Comparison of ENCODE assay signal across 22 cellular contexts in the genomic region with DNA sequence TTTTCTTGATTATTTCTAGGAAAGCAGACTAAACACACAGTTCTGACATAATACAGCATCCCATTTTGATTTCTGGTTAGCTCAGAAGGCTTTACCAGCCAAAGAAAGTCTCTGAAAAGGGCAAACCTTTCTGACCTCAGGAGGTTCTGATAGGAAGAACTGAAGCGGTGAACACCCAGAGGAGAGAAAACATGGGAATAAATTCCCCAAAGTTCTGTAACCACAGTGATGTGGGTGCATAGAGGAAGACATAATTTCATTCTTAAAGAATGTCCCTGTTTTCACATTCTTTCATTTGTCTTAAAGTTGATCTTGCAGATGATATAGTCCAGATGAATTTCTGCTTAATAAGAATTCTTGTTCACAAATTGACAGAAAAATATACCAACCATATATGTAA.
DNase-seq lines count a peak whose midpoint lies in the region; ATAC-seq and TF ChIP-seq lines count a peak whose summit lies in the region.
"Had no signal": no experiment of that assay in that cellular context is flagged by ENCODE, and none has a peak within 500 bp of the region (broad histone marks: within the 10 kb centered on the region; RNA-seq: fewer than 3 reads in every experiment).

No MANE protein-coding gene starts in this region.

- H3K4me1 ChIP-seq in smooth muscle cell (ENCODE audit: low read depth), result peaks cover 52% of the 10 kb centered on the region

- no peak overlapping the region for H2AFZ ChIP-seq in smooth muscle cell (ENCODE audit: low read depth)

- peak overlapping the region; percentile 51 for H3K27ac ChIP-seq in brain microvascular endothelial cell
- peak overlapping the region; percentile 90 for H3K27ac ChIP-seq in smooth muscle cell (ENCODE audit: low read depth)
- H3K27ac ChIP-seq: A549, PC-9 had no signal

- WGBS in smooth muscle cell (ENCODE audit: low lambda C conversion rate), result 32% methylated on average over 1 of the region's 1 CpG

- no peak for ATAC-seq in SK-N-SH treated with all-trans-retinoic acid at 6 μM for 48 hours
- ATAC-seq: A549 had no signal

- H3K36me3 ChIP-seq in brain microvascular endothelial cell (replicated peaks) (no peaks in the 10 kb centered on the region), smooth muscle cell (ENCODE audit: low read depth) (no peaks in the 10 kb centered on the region)

- in situ Hi-C loops in brain microvascular endothelial cell (cut with HindIII; ENCODE audit: low pct_ligation_motif_present, low sequenced_read_pairs), result no loop called here

- no peaks in the 10 kb centered on the region for H3K79me2 ChIP-seq in smooth muscle cell (ENCODE audit: low read depth)

- no peaks in the 10 kb centered on the region for H4K20me1 ChIP-seq in smooth muscle cell (ENCODE audit: low read depth)

- peak overlapping the region; percentile 70 for H3K4me2 ChIP-seq in smooth muscle cell
- H3K4me2 ChIP-seq: A549, PC-9 had no signal

- TF ChIP-seq CTCF in brain microvascular endothelial cell (IDR thresholded peaks at IDR 0.05; ENCODE audit: low read depth, low read length, missing control alignments) (no peak), fibroblast of villous mesenchyme (IDR thresholded peaks at IDR 0.05; ENCODE audit: insufficient read depth, low read depth, low read length) (no peak), smooth muscle cell (IDR thresholded peaks at IDR 0.05; ENCODE audit: borderline replicate concordance, insufficient read depth, poor library complexity, severe bottlenecking) (no peak)

- H3K9me3 ChIP-seq in smooth muscle cell (replicated peaks; ENCODE audit: low read depth), result no peaks in the 10 kb centered on the region

- H3K27me3 ChIP-seq in brain microvascular endothelial cell (replicated peaks) (no peaks in the 10 kb centered on the region), smooth muscle cell (ENCODE audit: low read depth) (no peaks in the 10 kb centered on the region)

- DNase-seq in GM03348 (ENCODE audit: low spot score) (peak; percentile 14), brain microvascular endothelial cell (peak; percentile 52), fibroblast of villous mesenchyme (ENCODE audit: low read depth) (peak; percentile 36), smooth muscle cell (lab: John Stamatoyannopoulos, UW; ENCODE audit: unreplicated experiment) (no peak), T-helper 1 cell (no peak), DMS 273 treated with DMSO at 0.1 percent for 48 hours (lab: John Stamatoyannopoulos, UW) (no peak)
- DNase-seq: CD4-positive, CD25-positive, alpha-beta regulatory T cell; COR-L47; DMS79 treated with DMSO at 0.1 percent for 48 hours; H7; KBM-7; NCI-H1092; NCI-H1436; NCI-H187 treated with DMSO at 0.1 percent for 48 hours; NCI-H2107; NCI-H510A; NCI-H748 treated with DMSO at 0.1 percent for 48 hours; RPMI8226; SHP77 had no signal

- peaks cover 11% of the 10 kb centered on the region for H3F3A ChIP-seq in smooth muscle cell (ENCODE audit: low read depth)

- H3K9ac ChIP-seq in smooth muscle cell (ENCODE audit: low read depth), result no peak overlapping the region

- H3K4me3 ChIP-seq in brain microvascular endothelial cell (ENCODE audit: low read depth, low read length) (no peak overlapping the region), fibroblast of villous mesenchyme (ENCODE audit: low read depth, low read length) (no peak overlapping the region), smooth muscle cell (no peak overlapping the region)
- H3K4me3 ChIP-seq: A549, PC-9 had no signal

TF ChIP-seq in SK-N-SH treated with all-trans-retinoic acid at 6 μM for 48 hours, 23 proteins besides CTCF, POLR2A, EP300 and RAD21:
- no peak for TF ChIP-seq SNAI2 (CRISPR knock-in tag; IDR thresholded peaks at IDR 0.05)
- no peak for TF ChIP-seq ZNF565 (CRISPR knock-in tag; conservative IDR thresholded peaks at IDR 0.05; ENCODE audit: low read depth)
- TF ChIP-seq ARNTL (CRISPR knock-in tag; IDR thresholded peaks at IDR 0.05; ENCODE audit: borderline replicate concordance, low read depth), result no peak
- TF ChIP-seq, protein P1, sequence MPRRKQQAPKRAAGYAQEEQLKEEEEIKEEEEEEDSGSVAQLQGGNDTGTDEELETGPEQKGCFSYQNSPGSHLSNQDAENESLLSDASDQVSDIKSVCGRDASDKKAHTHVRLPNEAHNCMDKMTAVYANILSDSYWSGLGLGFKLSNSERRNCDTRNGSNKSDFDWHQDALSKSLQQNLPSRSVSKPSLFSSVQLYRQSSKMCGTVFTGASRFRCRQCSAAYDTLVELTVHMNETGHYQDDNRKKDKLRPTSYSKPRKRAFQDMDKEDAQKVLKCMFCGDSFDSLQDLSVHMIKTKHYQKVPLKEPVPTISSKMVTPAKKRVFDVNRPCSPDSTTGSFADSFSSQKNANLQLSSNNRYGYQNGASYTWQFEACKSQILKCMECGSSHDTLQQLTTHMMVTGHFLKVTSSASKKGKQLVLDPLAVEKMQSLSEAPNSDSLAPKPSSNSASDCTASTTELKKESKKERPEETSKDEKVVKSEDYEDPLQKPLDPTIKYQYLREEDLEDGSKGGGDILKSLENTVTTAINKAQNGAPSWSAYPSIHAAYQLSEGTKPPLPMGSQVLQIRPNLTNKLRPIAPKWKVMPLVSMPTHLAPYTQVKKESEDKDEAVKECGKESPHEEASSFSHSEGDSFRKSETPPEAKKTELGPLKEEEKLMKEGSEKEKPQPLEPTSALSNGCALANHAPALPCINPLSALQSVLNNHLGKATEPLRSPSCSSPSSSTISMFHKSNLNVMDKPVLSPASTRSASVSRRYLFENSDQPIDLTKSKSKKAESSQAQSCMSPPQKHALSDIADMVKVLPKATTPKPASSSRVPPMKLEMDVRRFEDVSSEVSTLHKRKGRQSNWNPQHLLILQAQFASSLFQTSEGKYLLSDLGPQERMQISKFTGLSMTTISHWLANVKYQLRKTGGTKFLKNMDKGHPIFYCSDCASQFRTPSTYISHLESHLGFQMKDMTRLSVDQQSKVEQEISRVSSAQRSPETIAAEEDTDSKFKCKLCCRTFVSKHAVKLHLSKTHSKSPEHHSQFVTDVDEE (CRISPR knock-in tag; IDR thresholded peaks at IDR 0.05), result no peak
- no peak for TF ChIP-seq ZC3H10 (CRISPR knock-in tag; IDR thresholded peaks at IDR 0.05)
- TF ChIP-seq, protein P2, sequence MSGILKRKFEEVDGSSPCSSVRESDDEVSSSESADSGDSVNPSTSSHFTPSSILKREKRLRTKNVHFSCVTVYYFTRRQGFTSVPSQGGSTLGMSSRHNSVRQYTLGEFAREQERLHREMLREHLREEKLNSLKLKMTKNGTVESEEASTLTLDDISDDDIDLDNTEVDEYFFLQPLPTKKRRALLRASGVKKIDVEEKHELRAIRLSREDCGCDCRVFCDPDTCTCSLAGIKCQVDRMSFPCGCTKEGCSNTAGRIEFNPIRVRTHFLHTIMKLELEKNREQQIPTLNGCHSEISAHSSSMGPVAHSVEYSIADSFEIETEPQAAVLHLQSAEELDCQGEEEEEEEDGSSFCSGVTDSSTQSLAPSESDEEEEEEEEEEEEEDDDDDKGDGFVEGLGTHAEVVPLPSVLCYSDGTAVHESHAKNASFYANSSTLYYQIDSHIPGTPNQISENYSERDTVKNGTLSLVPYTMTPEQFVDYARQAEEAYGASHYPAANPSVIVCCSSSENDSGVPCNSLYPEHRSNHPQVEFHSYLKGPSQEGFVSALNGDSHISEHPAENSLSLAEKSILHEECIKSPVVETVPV (CRISPR knock-in tag; IDR thresholded peaks at IDR 0.05), result no peak
- no peak for TF ChIP-seq ZNF70 (CRISPR knock-in tag; IDR thresholded peaks at IDR 0.05)
- TF ChIP-seq, protein P3, sequence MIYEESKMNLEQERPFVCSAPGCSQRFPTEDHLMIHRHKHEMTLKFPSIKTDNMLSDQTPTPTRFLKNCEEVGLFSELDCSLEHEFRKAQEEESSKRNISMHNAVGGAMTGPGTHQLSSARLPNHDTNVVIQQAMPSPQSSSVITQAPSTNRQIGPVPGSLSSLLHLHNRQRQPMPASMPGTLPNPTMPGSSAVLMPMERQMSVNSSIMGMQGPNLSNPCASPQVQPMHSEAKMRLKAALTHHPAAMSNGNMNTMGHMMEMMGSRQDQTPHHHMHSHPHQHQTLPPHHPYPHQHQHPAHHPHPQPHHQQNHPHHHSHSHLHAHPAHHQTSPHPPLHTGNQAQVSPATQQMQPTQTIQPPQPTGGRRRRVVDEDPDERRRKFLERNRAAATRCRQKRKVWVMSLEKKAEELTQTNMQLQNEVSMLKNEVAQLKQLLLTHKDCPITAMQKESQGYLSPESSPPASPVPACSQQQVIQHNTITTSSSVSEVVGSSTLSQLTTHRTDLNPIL (CRISPR knock-in tag; IDR thresholded peaks at IDR 0.05; ENCODE audit: low read depth), result no peak
- TF ChIP-seq BACH2 (CRISPR knock-in tag; IDR thresholded peaks at IDR 0.05; ENCODE audit: borderline replicate concordance), result no peak
- TF ChIP-seq RARB (CRISPR knock-in tag; IDR thresholded peaks at IDR 0.05), result no peak
- no peak for TF ChIP-seq TOX (CRISPR knock-in tag; IDR thresholded peaks at IDR 0.05; ENCODE audit: borderline replicate concordance)
- TF ChIP-seq CSDC2 (CRISPR knock-in tag; IDR thresholded peaks at IDR 0.05), result no peak
- TF ChIP-seq, protein P4, sequence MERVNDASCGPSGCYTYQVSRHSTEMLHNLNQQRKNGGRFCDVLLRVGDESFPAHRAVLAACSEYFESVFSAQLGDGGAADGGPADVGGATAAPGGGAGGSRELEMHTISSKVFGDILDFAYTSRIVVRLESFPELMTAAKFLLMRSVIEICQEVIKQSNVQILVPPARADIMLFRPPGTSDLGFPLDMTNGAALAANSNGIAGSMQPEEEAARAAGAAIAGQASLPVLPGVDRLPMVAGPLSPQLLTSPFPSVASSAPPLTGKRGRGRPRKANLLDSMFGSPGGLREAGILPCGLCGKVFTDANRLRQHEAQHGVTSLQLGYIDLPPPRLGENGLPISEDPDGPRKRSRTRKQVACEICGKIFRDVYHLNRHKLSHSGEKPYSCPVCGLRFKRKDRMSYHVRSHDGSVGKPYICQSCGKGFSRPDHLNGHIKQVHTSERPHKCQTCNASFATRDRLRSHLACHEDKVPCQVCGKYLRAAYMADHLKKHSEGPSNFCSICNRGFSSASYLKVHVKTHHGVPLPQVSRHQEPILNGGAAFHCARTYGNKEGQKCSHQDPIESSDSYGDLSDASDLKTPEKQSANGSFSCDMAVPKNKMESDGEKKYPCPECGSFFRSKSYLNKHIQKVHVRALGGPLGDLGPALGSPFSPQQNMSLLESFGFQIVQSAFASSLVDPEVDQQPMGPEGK (CRISPR knock-in tag; IDR thresholded peaks at IDR 0.05; ENCODE audit: borderline replicate concordance), result no peak
- TF ChIP-seq ESRRG (CRISPR knock-in tag; IDR thresholded peaks at IDR 0.05), result no peak
- TF ChIP-seq ZNF8 (CRISPR knock-in tag; IDR thresholded peaks at IDR 0.05), result no peak
- no peak for TF ChIP-seq ZFP3 (CRISPR knock-in tag; IDR thresholded peaks at IDR 0.05)

Comparison
In these comparisons a context has a peak if more than half of its experiments do, and no peak if none do; other contexts are left out.
1. DNase-seq: peak in GM03348 (single experiment), brain microvascular endothelial cell (single experiment) and fibroblast of villous mesenchyme (single experiment); none in smooth muscle cell (single experiment), T-helper 1 cell (0 of 5) and DMS 273 treated with DMSO at 0.1 percent for 48 hours (single experiment).